11 cellular contexts compared by ENCODE assay signal in genomic region chr2:206531996-206532543, GRCh38.
DNase-seq lines count a peak whose midpoint lies in the region; ATAC-seq and TF ChIP-seq lines count a peak whose summit lies in the region.
"Had no signal": no experiment of that assay in that cellular context is flagged by ENCODE, and none has a peak within 500 bp of the region (broad histone marks: within the 10 kb centered on the region; RNA-seq: fewer than 3 reads in every experiment).

No MANE protein-coding gene starts in this region.

- no peak for ATAC-seq in upper lobe of left lung (ENCODE audit: low FRiP score in 2 of 2)

- WGBS in upper lobe of left lung, 2 donors, result 51 to 53% methylated on average over 3 of the region's 3 CpGs

- H3K27me3 ChIP-seq in fibroblast of lung (ENCODE audit: control insufficient read depth, insufficient read depth, low read length) (no peaks in the 10 kb centered on the region), upper lobe of left lung (no peaks in the 10 kb centered on the region)

- no peaks in the 10 kb centered on the region for H3K79me2 ChIP-seq in fibroblast of lung (ENCODE audit: control insufficient read depth, insufficient read depth, low read length)

- no peaks in the 10 kb centered on the region for H4K20me1 ChIP-seq in fibroblast of lung (ENCODE audit: control insufficient read depth, extremely low read depth, insufficient read depth, low read length)

- no peak for TF ChIP-seq EP300 in upper lobe of left lung (IDR thresholded peaks at IDR 0.05)

- no peak overlapping the region for H3K4me2 ChIP-seq in fibroblast of lung (ENCODE audit: extremely low read depth, insufficient read depth, low read length)

- H3K9me3 ChIP-seq in fibroblast of lung (ENCODE audit: control insufficient read depth, insufficient read depth, low read depth, low read length), result no peaks in the 10 kb centered on the region
- H3K9me3 ChIP-seq in upper lobe of left lung, result no peaks in the 10 kb centered on the region

- TF ChIP-seq POLR2A in upper lobe of left lung (IDR thresholded peaks at IDR 0.05), result no peak

- intact Hi-C loops in posterior cingulate gyrus (cut with DNase I), result no loop called here

- H3K4me3 ChIP-seq in fibroblast of lung (replicated peaks in 1 of 4; ENCODE audit: control extremely low read depth in 1 of 4, insufficient read depth in 1 of 4, low read depth in 3 of 4, low read length in 4 of 4), result no peak overlapping the region
- no peak overlapping the region for H3K4me3 ChIP-seq in upper lobe of left lung

- peak; percentile 58 for DNase-seq in H4 (ENCODE audit: low spot score)
- DNase-seq in NCI-H69 (lab: John Stamatoyannopoulos, UW), result peak; percentile 2
- peak; percentile 21 to 34 for DNase-seq in fibroblast of lung (ENCODE audit: low read depth in 2 of 2)
- peak in 7 of 10 donors; percentile 19 to 90 (median 39) for DNase-seq in posterior cingulate gyrus
- DNase-seq in DMS153 (lab: John Stamatoyannopoulos, UW), result no peak
- no peak for DNase-seq in upper lobe of left lung
- DNase-seq in OCI-M2 (lab: John Stamatoyannopoulos, UW; ENCODE audit: unreplicated experiment), result no peak
- DNase-seq in DMS153 treated with DMSO at 0.1 percent for 48 hours (lab: John Stamatoyannopoulos, UW; ENCODE audit: unreplicated experiment), result no peak
- DNase-seq: activated naive CD4-positive, alpha-beta T cell treated with anti-CD3 and anti-CD28 coated beads, Interleukin-2, amount 10 ng/mL, durations not matched to agents 7 days and 5 days; CD4-positive, CD25-positive, alpha-beta regulatory T cell; cortex of kidney had no signal

- H3K9ac ChIP-seq in fibroblast of lung (ENCODE audit: insufficient read depth, low read length), result no peak overlapping the region

- H3K36me3 ChIP-seq in fibroblast of lung (ENCODE audit: control insufficient read depth, insufficient read depth, low read length) (no peaks in the 10 kb centered on the region), upper lobe of left lung (no peaks in the 10 kb centered on the region)

- TF ChIP-seq CTCF in fibroblast of lung (conservative IDR thresholded peaks at IDR 0.05 in 1 of 2, IDR thresholded peaks at IDR 0.05 in 1 of 2; ENCODE audit: low read depth in 1 of 2, low read length in 2 of 2) (no peak), upper lobe of left lung (IDR thresholded peaks at IDR 0.05) (no peak)

- H2AFZ ChIP-seq in fibroblast of lung (ENCODE audit: low read length), result no peak overlapping the region

- no peak overlapping the region for H3K27ac ChIP-seq in fibroblast of lung (ENCODE audit: insufficient read depth, low read length)
- no peak overlapping the region for H3K27ac ChIP-seq in upper lobe of left lung

- H3K4me1 ChIP-seq in fibroblast of lung (ENCODE audit: control insufficient read depth, extremely low read depth, insufficient read depth, low read length), result no peaks in the 10 kb centered on the region
- no peaks in the 10 kb centered on the region for H3K4me1 ChIP-seq in upper lobe of left lung

Comparison
In these comparisons a context has a peak if more than half of its experiments do, and no peak if none do; other contexts are left out.
1. DNase-seq: peak in H4 (single experiment), NCI-H69 (single experiment), fibroblast of lung (2 of 2) and posterior cingulate gyrus (7 of 10); none in DMS153 (single experiment), upper lobe of left lung (0 of 2), OCI-M2 (single experiment) and DMS153 treated with DMSO at 0.1 percent for 48 hours (single experiment).